1 cellular context compared by ENCODE assay signal in the genomic region with DNA sequence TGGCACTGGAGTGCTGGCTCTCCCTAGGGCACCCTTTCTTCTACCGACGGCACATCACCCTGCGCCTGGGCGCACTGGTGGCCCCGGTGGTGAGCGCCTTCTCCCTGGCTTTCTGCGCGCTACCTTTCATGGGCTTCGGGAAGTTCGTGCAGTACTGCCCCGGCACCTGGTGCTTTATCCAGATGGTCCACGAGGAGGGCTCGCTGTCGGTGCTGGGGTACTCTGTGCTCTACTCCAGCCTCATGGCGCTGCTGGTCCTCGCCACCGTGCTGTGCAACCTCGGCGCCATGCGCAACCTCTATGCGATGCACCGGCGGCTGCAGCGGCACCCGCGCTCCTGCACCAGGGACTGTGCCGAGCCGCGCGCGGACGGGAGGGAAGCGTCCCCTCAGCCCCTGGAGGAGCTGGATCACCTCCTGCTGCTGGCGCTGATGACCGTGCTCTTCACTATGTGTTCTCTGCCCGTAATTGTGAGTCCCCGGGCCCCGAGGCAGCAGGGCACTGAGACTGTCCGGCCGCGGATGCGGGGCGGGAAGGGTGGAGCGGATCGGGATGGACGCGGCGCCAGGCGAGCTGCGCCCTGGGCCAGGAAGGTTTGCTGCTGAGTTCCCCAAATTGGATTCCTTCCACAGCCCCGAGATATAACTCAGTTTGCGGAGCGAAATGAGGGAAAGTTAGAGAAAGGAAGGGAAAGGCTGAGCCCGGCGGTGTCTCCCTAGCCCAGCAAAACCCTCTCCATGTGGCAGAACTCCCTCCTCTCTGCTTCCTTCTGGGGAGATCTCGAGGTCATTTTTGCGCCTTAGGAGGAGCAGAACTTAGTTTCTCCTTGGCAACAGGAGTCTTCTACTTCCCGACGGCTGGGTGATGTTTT.
TF ChIP-seq lines count a peak whose summit lies in the region.

No MANE protein-coding gene starts in this region.

TF ChIP-seq in HEK293, 187 proteins besides CTCF, POLR2A, EP300 and RAD21 (continued from another document):
- TF ChIP-seq, protein P1, sequence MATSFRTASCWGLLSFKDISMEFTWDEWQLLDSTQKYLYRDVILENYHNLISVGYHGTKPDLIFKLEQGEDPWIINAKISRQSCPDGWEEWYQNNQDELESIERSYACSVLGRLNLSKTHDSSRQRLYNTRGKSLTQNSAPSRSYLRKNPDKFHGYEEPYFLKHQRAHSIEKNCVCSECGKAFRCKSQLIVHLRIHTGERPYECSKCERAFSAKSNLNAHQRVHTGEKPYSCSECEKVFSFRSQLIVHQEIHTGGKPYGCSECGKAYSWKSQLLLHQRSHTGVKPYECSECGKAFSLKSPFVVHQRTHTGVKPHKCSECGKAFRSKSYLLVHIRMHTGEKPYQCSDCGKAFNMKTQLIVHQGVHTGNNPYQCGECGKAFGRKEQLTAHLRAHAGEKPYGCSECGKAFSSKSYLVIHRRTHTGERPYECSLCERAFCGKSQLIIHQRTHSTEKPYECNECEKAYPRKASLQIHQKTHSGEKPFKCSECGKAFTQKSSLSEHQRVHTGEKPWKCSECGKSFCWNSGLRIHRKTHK (tag by site-specific recombination; IDR thresholded peaks at IDR 0.05) = no peak
- TF ChIP-seq ZNF658 (tag by site-specific recombination; IDR thresholded peaks at IDR 0.05) (no peak), YY1 (tag by site-specific recombination; IDR thresholded peaks at IDR 0.05) (no peak)
- TF ChIP-seq, protein P2, sequence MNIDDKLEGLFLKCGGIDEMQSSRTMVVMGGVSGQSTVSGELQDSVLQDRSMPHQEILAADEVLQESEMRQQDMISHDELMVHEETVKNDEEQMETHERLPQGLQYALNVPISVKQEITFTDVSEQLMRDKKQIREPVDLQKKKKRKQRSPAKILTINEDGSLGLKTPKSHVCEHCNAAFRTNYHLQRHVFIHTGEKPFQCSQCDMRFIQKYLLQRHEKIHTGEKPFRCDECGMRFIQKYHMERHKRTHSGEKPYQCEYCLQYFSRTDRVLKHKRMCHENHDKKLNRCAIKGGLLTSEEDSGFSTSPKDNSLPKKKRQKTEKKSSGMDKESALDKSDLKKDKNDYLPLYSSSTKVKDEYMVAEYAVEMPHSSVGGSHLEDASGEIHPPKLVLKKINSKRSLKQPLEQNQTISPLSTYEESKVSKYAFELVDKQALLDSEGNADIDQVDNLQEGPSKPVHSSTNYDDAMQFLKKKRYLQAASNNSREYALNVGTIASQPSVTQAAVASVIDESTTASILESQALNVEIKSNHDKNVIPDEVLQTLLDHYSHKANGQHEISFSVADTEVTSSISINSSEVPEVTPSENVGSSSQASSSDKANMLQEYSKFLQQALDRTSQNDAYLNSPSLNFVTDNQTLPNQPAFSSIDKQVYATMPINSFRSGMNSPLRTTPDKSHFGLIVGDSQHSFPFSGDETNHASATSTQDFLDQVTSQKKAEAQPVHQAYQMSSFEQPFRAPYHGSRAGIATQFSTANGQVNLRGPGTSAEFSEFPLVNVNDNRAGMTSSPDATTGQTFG (tag by site-specific recombination; IDR thresholded peaks at IDR 0.05; ENCODE audit: borderline replicate concordance) = no peak
